In the genomic region with DNA sequence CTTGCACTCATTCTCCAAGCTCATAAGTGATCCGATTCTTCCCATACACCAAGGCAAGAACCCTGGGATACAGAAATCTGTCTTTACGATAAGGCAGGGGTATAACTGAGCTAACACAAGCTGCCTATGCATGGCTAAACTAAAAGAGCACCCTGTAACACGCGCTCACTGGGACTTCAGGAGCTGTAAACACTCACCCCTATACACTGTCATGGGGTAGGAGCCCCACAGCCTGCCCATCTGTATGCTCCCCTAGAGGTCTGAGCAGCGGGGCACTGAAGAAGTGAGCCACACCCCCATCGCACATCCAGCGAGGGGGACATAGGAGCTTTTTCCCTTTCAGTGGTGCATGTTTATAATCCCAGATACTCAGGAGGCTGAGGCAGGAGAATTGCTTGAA, we compare ENCODE assay signal across 25 cellular contexts.
"Had no signal": no experiment of that assay in that cellular context is flagged by ENCODE, and none has a peak within 500 bp of the region (broad histone marks: within the 10 kb centered on the region; RNA-seq: fewer than 3 reads in every experiment).

No MANE protein-coding gene starts in this region.

- H3K4me3 Mint-ChIP-seq: activated CD8-positive, alpha-beta T cell treated with anti-CD3 and anti-CD28 coated beads for 36 hours; activated naive CD4-positive, alpha-beta T cell treated with anti-CD3 and anti-CD28 coated beads, Interleukin-2, amount 50 U/mL, for 24 hours; activated naive CD8-positive, alpha-beta T cell treated with anti-CD3 and anti-CD28 coated beads, Interleukin-2, amount 50 U/mL, for 24 hours; dendritic cell treated with granulocyte-macrophage colony-stimulating factor and Interleukin-4, amounts not matched to agents 40 ng/mL and 50 ng/mL, for 4 days; immature natural killer cell; mesothelial cell of epicardium; naive thymus-derived CD8-positive, alpha-beta T cell; neural crest cell had no signal

- H3K4me1 Mint-ChIP-seq: neural crest cell had no signal

- H3K27ac Mint-ChIP-seq: activated CD8-positive, alpha-beta T cell treated with anti-CD3 and anti-CD28 coated beads for 36 hours; activated naive CD4-positive, alpha-beta T cell treated with anti-CD3 and anti-CD28 coated beads, Interleukin-2, amount 50 U/mL, for 24 hours; activated naive CD8-positive, alpha-beta T cell treated with anti-CD3 and anti-CD28 coated beads, Interleukin-2, amount 50 U/mL, for 24 hours; activated T-helper 2 cell treated with anti-CD3 and anti-CD28 coated beads, Interferon-gamma antibody, Interleukin-2, Interleukin-4, amounts not matched to agents 10 μg/mL and 5 μg/mL and 100 μg/mL, durations not matched to agents 14 hours and 24 hours and 36 hours; mesothelial cell of epicardium had no signal

- H3K9me3 Mint-ChIP-seq: activated naive CD4-positive, alpha-beta T cell treated with anti-CD3 and anti-CD28 coated beads, Interleukin-2, amount 50 U/mL, for 24 hours; activated naive CD8-positive, alpha-beta T cell treated with anti-CD3 and anti-CD28 coated beads, Interleukin-2, amount 50 U/mL, for 24 hours; dendritic cell treated with granulocyte-macrophage colony-stimulating factor and Interleukin-4, amounts not matched to agents 40 ng/mL and 50 ng/mL, for 4 days; immature natural killer cell; neural crest cell had no signal

- H3K36me3 ChIP-seq: esophagus muscularis mucosa, suprapubic skin had no signal

- H3K9me3 ChIP-seq: esophagus muscularis mucosa, suprapubic skin, tibial artery had no signal

- H3K4me3 ChIP-seq: esophagus muscularis mucosa, suprapubic skin, tibial artery had no signal

- H3K27me3 ChIP-seq: esophagus muscularis mucosa, foreskin keratinocyte, suprapubic skin, tibial artery had no signal

- H3K4me1 ChIP-seq: suprapubic skin had no signal

- ATAC-seq: activated CD8-positive, alpha-beta T cell treated with anti-CD3 and anti-CD28 coated beads for 36 hours; activated naive CD8-positive, alpha-beta T cell treated with anti-CD3 and anti-CD28 coated beads, Interleukin-2, amount 50 U/mL, for 24 hours; foreskin keratinocyte; left colon; naive thymus-derived CD8-positive, alpha-beta T cell; right cardiac atrium had no signal

- DNase-seq: activated CD4-positive, alpha-beta T cell treated with anti-CD3 and anti-CD28 coated beads, Interleukin-2, amount 50 U/mL, for 1 hour; activated CD8-positive, alpha-beta T cell treated with anti-CD3 and anti-CD28 coated beads for 36 hours; activated naive CD8-positive, alpha-beta T cell treated with anti-CD3 and anti-CD28 coated beads, Interleukin-2, amount 50 U/mL, for 24 hours; activated T-cell treated with anti-CD3 and anti-CD28 coated beads, Interleukin-2, amount 50 U/mL, for 48 hours; amygdala; caudate nucleus; foreskin keratinocyte; immature natural killer cell; kidney; left colon; mammary epithelial cell; naive thymus-derived CD8-positive, alpha-beta T cell; right cardiac atrium; stimulated activated CD4-positive, alpha-beta T cell treated with anti-CD3 and anti-CD28 coated beads, Interleukin-15, amount 100 ng/mL, for 24 hours; stimulated activated CD4-positive, alpha-beta T cell treated with anti-CD3 and anti-CD28 coated beads, Interleukin-2, amount 100 ng/mL, for 24 hours; stimulated activated naive CD4-positive, alpha-beta T cell; T-helper 2 cell; tibial artery had no signal

- H3K27me3 Mint-ChIP-seq: activated CD8-positive, alpha-beta T cell treated with anti-CD3 and anti-CD28 coated beads for 36 hours; activated naive CD4-positive, alpha-beta T cell treated with anti-CD3 and anti-CD28 coated beads, Interleukin-2, amount 50 U/mL, for 24 hours; activated naive CD8-positive, alpha-beta T cell treated with anti-CD3 and anti-CD28 coated beads, Interleukin-2, amount 50 U/mL, for 24 hours; dendritic cell treated with granulocyte-macrophage colony-stimulating factor and Interleukin-4, amounts not matched to agents 40 ng/mL and 50 ng/mL, for 4 days; naive thymus-derived CD8-positive, alpha-beta T cell had no signal

- H3K27ac ChIP-seq: esophagus muscularis mucosa, foreskin keratinocyte, suprapubic skin, tibial artery had no signal
